9 cellular contexts compared by ENCODE assay signal in genomic region chr10:59175538-59176240, GRCh38. TPM values are rescaled to one million over a fixed set of nuclear protein-coding genes. Genes with fewer than 3 reads are reported as not detected.
DNase-seq lines count a peak whose midpoint lies in the region; ATAC-seq and TF ChIP-seq lines count a peak whose summit lies in the region.
"Had no signal": no experiment of that assay in that cellular context is flagged by ENCODE, and none has a peak within 500 bp of the region (broad histone marks: within the 10 kb centered on the region; RNA-seq: fewer than 3 reads in every experiment).

No MANE protein-coding gene starts in this region.

- peak overlapping the region; percentile 6 for H3K14ac ChIP-seq in neuronal stem cell (ENCODE audit: low read length)

- H2BK12ac ChIP-seq in neuronal stem cell (ENCODE audit: low read length): no peak overlapping the region

- no peaks in the 10 kb centered on the region for H3K79me1 ChIP-seq in neuronal stem cell (ENCODE audit: low read depth, low read length)

- H3K9me3 ChIP-seq in endodermal cell (ENCODE audit: control insufficient read depth, low read length) (no peaks in the 10 kb centered on the region), neuronal stem cell (replicated peaks in 1 of 2; ENCODE audit: control insufficient read depth in 2 of 2, insufficient read depth in 1 of 2, low read depth in 1 of 2, low read length in 2 of 2) (peaks cover 0 to 2% of the 10 kb centered on the region in 2 donors), MM.1S (replicated peaks; ENCODE audit: insufficient read depth, low read length) (no peaks in the 10 kb centered on the region)

- H3K27me3 ChIP-seq in endodermal cell (ENCODE audit: control insufficient read depth, insufficient read depth, low read length, poor library complexity, severe bottlenecking) (peaks cover 64% of the 10 kb centered on the region), neuronal stem cell (ENCODE audit: control insufficient read depth in 3 of 3, insufficient read depth in 3 of 3, low read depth in 1 of 3, low read length in 3 of 3) (peaks cover 0 to 52% (median 0%) of the 10 kb centered on the region in 3 experiments), MM.1S (replicated peaks; ENCODE audit: insufficient read depth, low read length) (no peaks in the 10 kb centered on the region)

- H3K4me1 ChIP-seq in endodermal cell (ENCODE audit: control insufficient read depth, insufficient read depth, low read length) (no peaks in the 10 kb centered on the region), neuronal stem cell (ENCODE audit: control insufficient read depth in 2 of 2, insufficient read depth in 1 of 2, low read depth in 1 of 2, low read length in 2 of 2) (peaks cover 2 to 5% of the 10 kb centered on the region in 2 donors), MM.1S (ENCODE audit: low read length) (no peaks in the 10 kb centered on the region)

- peak overlapping the region; percentile 46 for H2BK5ac ChIP-seq in neuronal stem cell (ENCODE audit: low read length)

- H2AK5ac ChIP-seq in neuronal stem cell (ENCODE audit: low read depth, low read length): peak overlapping the region; percentile 10

- H3K23ac ChIP-seq in neuronal stem cell (ENCODE audit: low read depth, low read length, poor library complexity): no peak overlapping the region

- no peak overlapping the region for H4K8ac ChIP-seq in neuronal stem cell (ENCODE audit: low read depth, low read length)

- H3K27me3 Mint-ChIP-seq in endodermal cell (ENCODE audit: insufficient read depth): peaks cover 56% of the 10 kb centered on the region

- H3K79me2 ChIP-seq in MM.1S (ENCODE audit: low read length): no peaks in the 10 kb centered on the region

- H3K9me2 ChIP-seq in MM.1S (replicated peaks; ENCODE audit: insufficient read depth, low read length): no peaks in the 10 kb centered on the region

- H3K27ac ChIP-seq in endodermal cell (ENCODE audit: low read depth, low read length): peak overlapping the region; percentile 91
- peak overlapping the region; percentile 84 for H3K27ac ChIP-seq in neuronal stem cell (replicated peaks; ENCODE audit: low read length)
- H3K27ac ChIP-seq in MM.1S (ENCODE audit: low read length): no peak overlapping the region
- H3K27ac ChIP-seq: HL-60 had no signal

- H2AFZ ChIP-seq in neuronal stem cell (ENCODE audit: low read length) (peak overlapping the region; percentile 99), MM.1S (ENCODE audit: low read length) (no peak overlapping the region)

- peak overlapping the region; percentile 60 for H3K4me3 Mint-ChIP-seq in endodermal cell

- H3K4me1 Mint-ChIP-seq in endodermal cell: peaks cover 5% of the 10 kb centered on the region

- H3K4me3 ChIP-seq in endodermal cell (ENCODE audit: low read length) (peak overlapping the region; percentile 77), neuronal stem cell (ENCODE audit: low read length in 2 of 2) (peak overlapping the region; percentile 47 to 83), MM.1S (ENCODE audit: low read length) (no peak overlapping the region)

- H3K9ac ChIP-seq in endodermal cell (ENCODE audit: extremely low read depth, low read length, poor library complexity, severe bottlenecking) (no peak overlapping the region), neuronal stem cell (ENCODE audit: low read depth, low read length, poor library complexity) (peak overlapping the region; percentile 53), MM.1S (ENCODE audit: low read length) (no peak overlapping the region)

- H3K4ac ChIP-seq in neuronal stem cell (ENCODE audit: low read length): no peak overlapping the region

- peak; percentile 54 for DNase-seq in COLO668 (lab: John Stamatoyannopoulos, UW; ENCODE audit: unreplicated experiment)
- DNase-seq in NCI-H1417 treated with DMSO at 0.1 percent for 48 hours (lab: John Stamatoyannopoulos, UW): peak; percentile 16
- DNase-seq in endodermal cell: no peak
- peak; percentile 57 for DNase-seq in neuronal stem cell (ENCODE audit: low spot score)
- DNase-seq in MM.1S: no peak
- DNase-seq in germinal center (ENCODE audit: low spot score): no peak
- no peak for DNase-seq in NCI-H1048 (lab: John Stamatoyannopoulos, UW)

- H3K36me3 Mint-ChIP-seq in endodermal cell (ENCODE audit: low read depth): no peaks in the 10 kb centered on the region

- WGBS in endodermal cell (ENCODE audit: insufficient coverage in 1 of 2, insufficient read length in 1 of 2), 2 experiments: 23 to 29% methylated on average over 14 to 26 of the region's 26 CpGs
- no CpG with 5 or more reads among the region's 26 CpGs for WGBS in neuronal stem cell (ENCODE audit: extremely low coverage in 2 of 2, insufficient read length in 2 of 2, insufficient replicate concordance in 1 of 2), 2 donors

- H4K91ac ChIP-seq in neuronal stem cell (ENCODE audit: low read depth, low read length, poor library complexity): peak overlapping the region; percentile 77

- H2BK15ac ChIP-seq in neuronal stem cell (ENCODE audit: low read length): peak overlapping the region; percentile 95

- H3K18ac ChIP-seq in neuronal stem cell (ENCODE audit: low read length): peak overlapping the region; percentile 98

- no peaks in the 10 kb centered on the region for H3F3A ChIP-seq in MM.1S (ENCODE audit: insufficient read depth, low read length)

- H3K36me3 ChIP-seq in endodermal cell (ENCODE audit: control insufficient read depth, insufficient read depth, low read length) (no peaks in the 10 kb centered on the region), neuronal stem cell (replicated peaks in 1 of 2; ENCODE audit: control insufficient read depth in 2 of 2, insufficient read depth in 2 of 2, low read length in 2 of 2) (no peaks in the 10 kb centered on the region), MM.1S (replicated peaks; ENCODE audit: insufficient read depth, low read length) (no peaks in the 10 kb centered on the region)

- peak overlapping the region; percentile 99 for H2BK120ac ChIP-seq in neuronal stem cell (ENCODE audit: low read depth, low read length)

- ATAC-seq in HG03025 (IDR thresholded peaks at IDR 0.05; ENCODE audit: low FRiP score, unreplicated experiment): no peak

- no peaks in the 10 kb centered on the region for H4K20me1 ChIP-seq in MM.1S (ENCODE audit: insufficient read depth, low read length)

- TF ChIP-seq CTCF in endodermal cell (conservative IDR thresholded peaks at IDR 0.05): no peak
- TF ChIP-seq CTCF in MM.1S (IDR thresholded peaks at IDR 0.05; ENCODE audit: low read length): no peak

- H3K9me3 Mint-ChIP-seq in endodermal cell: no peaks in the 10 kb centered on the region

- peak overlapping the region; percentile 81 for H3K4me2 ChIP-seq in neuronal stem cell (ENCODE audit: insufficient read depth, low read length, poor library complexity, severe bottlenecking)
- no peak overlapping the region for H3K4me2 ChIP-seq in MM.1S (ENCODE audit: low read depth, low read length)

- no peak overlapping the region for H3K27ac Mint-ChIP-seq in endodermal cell

RNA-seq across cellular contexts. Expression of gene PHYHIPL, which starts 0.8 kb away (rescaled TPM):
- under 1 TPM; 0.44 to 0.68 TPM for total RNA-seq in endodermal cell
- polyA plus RNA-seq in endodermal cell (2013, experiment 1 of 2): 22.7 TPM
- polyA plus RNA-seq in endodermal cell (2013, experiment 2 of 2): 16.6 TPM
- polyA plus RNA-seq in neuronal stem cell (2013, experiment 1 of 2): 7.9 TPM
- 8.0 TPM for polyA plus RNA-seq in neuronal stem cell (2013, experiment 2 of 2)

Comparison
In these comparisons a context has a peak if more than half of its experiments do, and no peak if none do; other contexts are left out.
1. DNase-seq: peak in COLO668 (single experiment), NCI-H1417 treated with DMSO at 0.1 percent for 48 hours (single experiment) and neuronal stem cell (single experiment); none in endodermal cell (single experiment), MM.1S (single experiment), germinal center (single experiment) and NCI-H1048 (single experiment).